ENCODE assay signal across 10 cellular contexts in genomic region chr1:38608202-38608864, GRCh38.
DNase-seq lines count a peak whose midpoint lies in the region; ATAC-seq, FAIRE-seq and TF ChIP-seq lines count a peak whose summit lies in the region.
"Had no signal": no experiment of that assay in that cellular context is flagged by ENCODE, and none has a peak within 500 bp of the region (broad histone marks: within the 10 kb centered on the region; RNA-seq: fewer than 3 reads in every experiment).

No MANE protein-coding gene starts in this region.

- no peaks in the 10 kb centered on the region for H3K79me2 ChIP-seq in H9 (ENCODE audit: insufficient read depth, low read length)

- no peaks in the 10 kb centered on the region for H3K9me3 Mint-ChIP-seq in H9
- no peaks in the 10 kb centered on the region for H3K9me3 Mint-ChIP-seq in activated CD8-positive, alpha-beta T cell treated with anti-CD3 and anti-CD28 coated beads for 36 hours
- H3K9me3 Mint-ChIP-seq: IgD-negative memory B cell had no signal

- H3K23ac ChIP-seq in H9 (ENCODE audit: insufficient read length, low read depth, low read length), result no peak overlapping the region

- H3K4me1 Mint-ChIP-seq in H9, result peaks cover 9 to 12% of the 10 kb centered on the region in 2 experiments
- no peaks in the 10 kb centered on the region for H3K4me1 Mint-ChIP-seq in activated CD8-positive, alpha-beta T cell treated with anti-CD3 and anti-CD28 coated beads for 36 hours (ENCODE audit: low read depth)
- H3K4me1 Mint-ChIP-seq: IgD-negative memory B cell had no signal

- H2AFZ ChIP-seq in H9 (ENCODE audit: low read length), result no peak overlapping the region

- peak; percentile 70 for TF ChIP-seq CTCF in D721Med (IDR thresholded peaks at IDR 0.05; ENCODE audit: insufficient read depth, missing control alignments)
- peak; percentile 95 for TF ChIP-seq CTCF in H9 (conservative IDR thresholded peaks at IDR 0.05)
- peak; percentile 61 for TF ChIP-seq CTCF in activated CD8-positive, alpha-beta T cell treated with anti-CD3 and anti-CD28 coated beads for 36 hours (IDR thresholded peaks at IDR 0.05)
- TF ChIP-seq CTCF in right lobe of liver (IDR thresholded peaks at IDR 0.05), result peak in 3 of 4 donors; percentile 29 to 49 (median 31)

- H3K14ac ChIP-seq in H9 (ENCODE audit: insufficient read depth, low read length), result no peak overlapping the region

- WGBS in H9 (ENCODE audit: extremely low coverage, insufficient read length, low lambda C conversion rate), result no CpG with 5 or more reads among the region's 17 CpGs
- 34% methylated on average over 8 of the region's 17 CpGs for WGBS in right lobe of liver (ENCODE audit: insufficient coverage, low coverage, low lambda C conversion rate, missing lambda C conversion rate)

- H2BK5ac ChIP-seq in H9 (ENCODE audit: insufficient read length, low read length), result no peak overlapping the region

- H3K79me1 ChIP-seq in H9 (ENCODE audit: insufficient read depth, low read depth, low read length, poor library complexity, severe bottlenecking), result no peaks in the 10 kb centered on the region

- peak overlapping the region; percentile 20 for H3K4me2 ChIP-seq in H9 (ENCODE audit: insufficient read depth, insufficient read length, low read length)

- H2BK20ac ChIP-seq in H9 (ENCODE audit: low read depth, low read length, poor library complexity, severe bottlenecking), result no peak overlapping the region

- peak; percentile 53 for ATAC-seq in activated CD8-positive, alpha-beta T cell treated with anti-CD3 and anti-CD28 coated beads for 36 hours
- ATAC-seq in right lobe of liver (peak in 2 of 4 donors; percentile 33 to 41), HG03439 (IDR thresholded peaks at IDR 0.05; ENCODE audit: unreplicated experiment) (no peak), GM21367 (IDR thresholded peaks at IDR 0.05; ENCODE audit: unreplicated experiment) (no peak), HG02870 (IDR thresholded peaks at IDR 0.05; ENCODE audit: unreplicated experiment) (no peak)

- H4K20me1 ChIP-seq in H9 (ENCODE audit: control insufficient read depth, insufficient read depth, insufficient read length), result no peaks in the 10 kb centered on the region

- no peak for FAIRE-seq in D721Med (lab: Jason Lieb, UNC)

- no peaks in the 10 kb centered on the region for H3K4me1 ChIP-seq in H9 (ENCODE audit: insufficient read depth, low read length)
- no peaks in the 10 kb centered on the region for H3K4me1 ChIP-seq in right lobe of liver

- peak; percentile 75 for DNase-seq in D721Med (ENCODE audit: insufficient read length, low spot score)
- DNase-seq in H9, result peak; percentile 81
- DNase-seq in activated CD8-positive, alpha-beta T cell treated with anti-CD3 and anti-CD28 coated beads for 36 hours, result peak; percentile 58
- DNase-seq in right lobe of liver, result no peak
- DNase-seq in NCI-H2107 treated with DMSO at 0.1 percent for 48 hours (lab: John Stamatoyannopoulos, UW; ENCODE audit: unreplicated experiment), result no peak

- H3T11ph ChIP-seq in H9 (ENCODE audit: low read length), result no peak overlapping the region

- H3K23me2 ChIP-seq in H9 (ENCODE audit: insufficient read length, low read depth, low read length, poor library complexity, severe bottlenecking), result no peaks in the 10 kb centered on the region

- H4K91ac ChIP-seq in H9 (ENCODE audit: insufficient read length, low read depth, low read length), result no peak overlapping the region

- no peak overlapping the region for H3K4me3 Mint-ChIP-seq in H9
- H3K4me3 Mint-ChIP-seq in activated CD8-positive, alpha-beta T cell treated with anti-CD3 and anti-CD28 coated beads for 36 hours, result no peak overlapping the region
- H3K4me3 Mint-ChIP-seq: IgD-negative memory B cell had no signal

- no peak overlapping the region for H2BK120ac ChIP-seq in H9 (ENCODE audit: low read depth, low read length, poor library complexity, severe bottlenecking)

- H3K9ac ChIP-seq in H9 (ENCODE audit: extremely low read depth, insufficient read length, low read length), result no peak overlapping the region

- no peak overlapping the region for H4K5ac ChIP-seq in H9 (ENCODE audit: insufficient read length, low read depth, low read length)

- H3K9me3 ChIP-seq in H9 (ENCODE audit: control insufficient read depth, low read depth, low read length) (no peaks in the 10 kb centered on the region), right lobe of liver (no peaks in the 10 kb centered on the region)

- H3K36me3 ChIP-seq in right lobe of liver, result no peaks in the 10 kb centered on the region

- no peak overlapping the region for H4K8ac ChIP-seq in H9 (replicated peaks; ENCODE audit: insufficient read length, low read depth, low read length)

- H3K4ac ChIP-seq in H9 (ENCODE audit: low read depth, low read length), result no peak overlapping the region

- H2AK5ac ChIP-seq in H9 (ENCODE audit: insufficient read length, low read length), result no peak overlapping the region

- no peak overlapping the region for H3K27ac Mint-ChIP-seq in H9
- H3K27ac Mint-ChIP-seq in activated CD8-positive, alpha-beta T cell treated with anti-CD3 and anti-CD28 coated beads for 36 hours, result no peak overlapping the region
- H3K27ac Mint-ChIP-seq: IgD-negative memory B cell had no signal

- H3K56ac ChIP-seq in H9 (ENCODE audit: insufficient read length, low read depth, low read length), result no peak overlapping the region

- H3K27ac ChIP-seq in H9 (ENCODE audit: insufficient read length, low read depth, low read length), result no peak overlapping the region
- H3K27ac ChIP-seq in right lobe of liver, result no peak overlapping the region
- H3K27ac ChIP-seq: epithelial cell of prostate had no signal

- peaks cover 3% of the 10 kb centered on the region; the same call in 1 of the 2 replicates for H3K27me3 ChIP-seq in H9 (ENCODE audit: insufficient read depth, low read length)
- H3K27me3 ChIP-seq in right lobe of liver, result no peaks in the 10 kb centered on the region

- no peak overlapping the region for H3K18ac ChIP-seq in H9 (ENCODE audit: insufficient read length, low read depth, low read length)

- no peak overlapping the region for H3K4me3 ChIP-seq in right lobe of liver

- no peak for TF ChIP-seq POLR2A in right lobe of liver (IDR thresholded peaks at IDR 0.05)

- H2BK12ac ChIP-seq in H9 (ENCODE audit: insufficient read length, low read depth, low read length), result no peak overlapping the region

- POLR2A ChIA-PET in activated CD8-positive, alpha-beta T cell treated with anti-CD3 and anti-CD28 coated beads for 36 hours (lab: Charles Lee), result no interaction called here

- H3K27me3 Mint-ChIP-seq in H9 (ENCODE audit: low read depth), result peaks cover 63% of the 10 kb centered on the region
- peaks cover 15% of the 10 kb centered on the region for H3K27me3 Mint-ChIP-seq in activated CD8-positive, alpha-beta T cell treated with anti-CD3 and anti-CD28 coated beads for 36 hours

- no peaks in the 10 kb centered on the region; a peak in 1 of 7 replicates for H3K36me3 Mint-ChIP-seq in H9 (ENCODE audit: insufficient read depth in 1 of 3, low read depth in 3 of 3)
- H3K36me3 Mint-ChIP-seq in activated CD8-positive, alpha-beta T cell treated with anti-CD3 and anti-CD28 coated beads for 36 hours (ENCODE audit: low read depth), result no peaks in the 10 kb centered on the region

- no peak overlapping the region for H2BK15ac ChIP-seq in H9 (ENCODE audit: low read depth, low read length)

- intact Hi-C loops in activated CD8-positive, alpha-beta T cell treated with anti-CD3 and anti-CD28 coated beads for 36 hours (cut with micrococcal nuclease), result loop anchor here (10.0 kb wide), 1 partner anchor 226 kb away; no protein-coding TSS in a partner anchor
- intact Hi-C loops in right lobe of liver (cut with DNase I), result no loop called here

- CTCF ChIA-PET in activated CD8-positive, alpha-beta T cell treated with anti-CD3 and anti-CD28 coated beads for 36 hours (lab: Charles Lee), result interaction anchor here (0.6 to 1.4 kb wide), 6 partner anchors 11 to 211 kb away, joined by 3 to 9 read pairs (median 4); no protein-coding TSS in a partner anchor

Comparison
In these comparisons a context has a peak if more than half of its experiments do, and no peak if none do; other contexts are left out.
1. DNase-seq: peak in D721Med (single experiment), H9 (single experiment) and activated CD8-positive, alpha-beta T cell treated with anti-CD3 and anti-CD28 coated beads for 36 hours (single experiment); none in right lobe of liver (0 of 3) and NCI-H2107 treated with DMSO at 0.1 percent for 48 hours (single experiment).
2. CTCF ChIP-seq: peak in every context shown above with its lines; median percentile 95 in H9; 70 in D721Med; 61 in activated CD8-positive, alpha-beta T cell treated with anti-CD3 and anti-CD28 coated beads for 36 hours; 31 in right lobe of liver.